Comparison of ENCODE assay signal across 19 cellular contexts in the genomic region with DNA sequence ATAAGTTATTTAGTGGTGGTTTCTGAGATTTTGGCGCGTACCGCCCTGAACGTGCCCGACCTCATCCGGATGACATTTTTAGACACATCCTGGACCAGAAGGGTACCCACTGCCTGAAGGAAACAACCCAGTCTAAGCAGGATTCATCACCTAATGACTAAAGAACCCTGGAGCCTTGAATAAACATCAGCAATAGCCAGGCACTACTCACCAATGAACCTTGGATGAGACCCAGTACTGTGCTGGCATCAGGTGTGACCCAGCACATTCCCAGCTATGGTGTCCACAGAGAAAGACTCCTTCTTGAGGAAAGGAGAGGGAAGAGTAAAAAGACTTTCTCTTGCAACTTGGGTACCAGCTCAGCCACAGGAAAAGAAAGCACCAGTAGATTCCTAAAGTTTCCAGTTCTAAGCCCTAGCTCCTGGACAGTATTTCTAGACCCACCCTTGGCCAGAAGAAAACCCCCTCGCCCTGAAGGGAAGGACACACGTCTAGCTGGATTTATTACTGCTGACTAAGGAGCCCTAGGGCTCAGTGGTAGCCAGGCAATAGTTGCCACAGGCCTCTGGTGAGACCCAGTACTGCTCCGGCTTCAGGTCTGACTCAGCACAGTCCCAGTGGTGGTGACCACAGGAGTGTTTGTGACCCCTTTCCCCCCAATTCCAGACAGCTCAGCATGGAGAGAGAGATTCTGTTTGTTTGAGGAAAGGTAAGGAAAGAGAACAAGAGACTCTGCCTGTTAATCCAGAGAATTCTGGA. TPM values are rescaled to one million over a fixed set of nuclear protein-coding genes. Genes with fewer than 3 reads are reported as not detected.
A peak's percentile ranks its signal among the peaks of the same experiment; 100 is the strongest.
DNase-seq lines count a peak whose midpoint lies in the region; ATAC-seq and TF ChIP-seq lines count a peak whose summit lies in the region.
"Had no signal": no experiment of that assay in that cellular context is flagged by ENCODE, and none has a peak within 500 bp of the region (broad histone marks: within the 10 kb centered on the region; RNA-seq: fewer than 3 reads in every experiment).

No MANE protein-coding gene starts in this region.

- H3K9ac ChIP-seq in GM23248 (no peak overlapping the region), PC-3 (ENCODE audit: low read length) (peak overlapping the region; percentile 28; the same call in 1 of the 2 replicates)

- no peaks in the 10 kb centered on the region for H3K4me1 Mint-ChIP-seq in activated naive CD4-positive, alpha-beta T cell treated with anti-CD3 and anti-CD28 coated beads, Interleukin-2, amount 10 ng/mL, durations not matched to agents 7 days and 5 days

- H3K4me1 ChIP-seq in GM23248 (ENCODE audit: insufficient read depth) (0 out of 2 replicates have a peak, but pooled peaks cover 12% of the 10 kb centered on the region), PC-3 (ENCODE audit: insufficient read depth, low read length) (peaks cover 49% of the 10 kb centered on the region)

- POLR2A ChIA-PET in PC-3 (lab: Charles Lee; ENCODE audit: unreplicated experiment): no interaction called here

- H3K9me2 ChIP-seq in GM23248 (ENCODE audit: insufficient read depth) (no peaks in the 10 kb centered on the region; the same call in 1 of the 2 replicates), PC-3 (replicated peaks; ENCODE audit: low read length) (no peaks in the 10 kb centered on the region)

- H3K27ac ChIP-seq in GM23248 (peak overlapping the region; percentile 39), PC-3 (ENCODE audit: low read length) (peak overlapping the region; percentile 93)
- H3K27ac ChIP-seq: skin epidermis had no signal

- H3K4me3 Mint-ChIP-seq in activated naive CD4-positive, alpha-beta T cell treated with anti-CD3 and anti-CD28 coated beads, Interleukin-2, amount 10 ng/mL, durations not matched to agents 7 days and 5 days: no peak overlapping the region
- H3K4me3 Mint-ChIP-seq: T-cell had no signal

- H3K27me3 Mint-ChIP-seq in activated naive CD4-positive, alpha-beta T cell treated with anti-CD3 and anti-CD28 coated beads, Interleukin-2, amount 10 ng/mL, durations not matched to agents 7 days and 5 days: no peaks in the 10 kb centered on the region
- H3K27me3 Mint-ChIP-seq: T-cell had no signal

- H3K27me3 ChIP-seq in GM23248 (replicated peaks; ENCODE audit: insufficient read depth) (no peaks in the 10 kb centered on the region), PC-3 (ENCODE audit: low read length) (no peaks in the 10 kb centered on the region)

- in situ Hi-C loops in GM23248 (cut with MboI): no loop called here

- 73 to 77% methylated on average over 9 of the region's 9 CpGs for WGBS in GM23248 (ENCODE audit: low coverage in 1 of 2, low lambda C conversion rate in 2 of 2, missing lambda C conversion rate in 2 of 2), 2 experiments

- H3K9me3 ChIP-seq in GM23248 (ENCODE audit: low read depth) (no peaks in the 10 kb centered on the region), PC-3 (ENCODE audit: low read length) (no peaks in the 10 kb centered on the region)

- no peaks in the 10 kb centered on the region for H3K36me3 Mint-ChIP-seq in activated naive CD4-positive, alpha-beta T cell treated with anti-CD3 and anti-CD28 coated beads, Interleukin-2, amount 10 ng/mL, durations not matched to agents 7 days and 5 days

- no peaks in the 10 kb centered on the region for H3K9me3 Mint-ChIP-seq in activated naive CD4-positive, alpha-beta T cell treated with anti-CD3 and anti-CD28 coated beads, Interleukin-2, amount 10 ng/mL, durations not matched to agents 7 days and 5 days

- intact Hi-C loops in PC-3 (cut with micrococcal nuclease): loop anchor here (2.0 kb wide), 1 partner anchor 32 kb away; the partner anchor contains the start of genes DOCK4 and ZNF277

- DNase-seq in GM23248: peak; percentile 54
- DNase-seq in PC-3: peak; percentile 94
- DNase-seq in epithelial cell of esophagus (ENCODE audit: low read depth): peak; percentile 81
- peak; percentile 17 for DNase-seq in myocyte (ENCODE audit: low read depth)
- no peak for DNase-seq in stimulated activated CD4-positive, alpha-beta T cell treated with anti-CD3 and anti-CD28 coated beads, Interleukin-4, amount 100 ng/mL, for 1 hour
- no peak for DNase-seq in activated naive CD4-positive, alpha-beta T cell treated with anti-CD3 and anti-CD28 coated beads, Interleukin-2, amount 10 ng/mL, durations not matched to agents 7 days and 5 days
- DNase-seq in omental fat pad (ENCODE audit: low spot score): no peak
- DNase-seq: effector CD8-positive, alpha-beta T cell; Kasumi-1; midbrain; NCI-H1694 treated with DMSO at 0.1 percent for 48 hours; NCI-H526; nucleus accumbens; RPMI8226; stimulated activated naive CD4-positive, alpha-beta T cell treated with Interleukin-2 at 50 U/mL for 16 hours; T-cell had no signal

- H3K27ac Mint-ChIP-seq in activated naive CD4-positive, alpha-beta T cell treated with anti-CD3 and anti-CD28 coated beads, Interleukin-2, amount 10 ng/mL, durations not matched to agents 7 days and 5 days: no peak overlapping the region
- H3K27ac Mint-ChIP-seq: T-cell had no signal

- H2AFZ ChIP-seq in GM23248: no peak overlapping the region
- H2AFZ ChIP-seq in PC-3 (ENCODE audit: low read length): peak overlapping the region; percentile 27; the same call in 1 of the 2 replicates

- CTCF ChIA-PET in PC-3 (lab: Charles Lee): interaction anchor here (0.6 to 0.7 kb wide), 3 partner anchors 34 to 383 kb away, joined by 3 read pairs; no protein-coding TSS in a partner anchor
- CTCF ChIA-PET in activated naive CD4-positive, alpha-beta T cell treated with anti-CD3 and anti-CD28 coated beads, Interleukin-2, amount 10 ng/mL, durations not matched to agents 7 days and 5 days (lab: Charles Lee): interaction anchor here (0.7 kb wide), 1 partner anchor 51 kb away, joined by 3 read pairs; no protein-coding TSS in a partner anchor

- H4K20me1 ChIP-seq in GM23248 (ENCODE audit: insufficient read depth) (0 out of 2 replicates have a peak, but pooled peaks cover 4% of the 10 kb centered on the region), PC-3 (ENCODE audit: low read length) (no peaks in the 10 kb centered on the region)

- H3K4me2 ChIP-seq in GM23248 (ENCODE audit: unreplicated experiment) (no peak overlapping the region), PC-3 (ENCODE audit: low read length) (peak overlapping the region; percentile 75)

- no peaks in the 10 kb centered on the region for H3F3A ChIP-seq in GM23248 (ENCODE audit: insufficient read depth)
- peaks cover 7% of the 10 kb centered on the region for H3F3A ChIP-seq in PC-3 (ENCODE audit: low read length, unreplicated experiment)

- no peak overlapping the region for H3K4me3 ChIP-seq in GM23248
- H3K4me3 ChIP-seq in PC-3 (ENCODE audit: low read length): peak overlapping the region; percentile 40; the same call in 1 of the 2 replicates
- no peak overlapping the region for H3K4me3 ChIP-seq in epithelial cell of esophagus (ENCODE audit: low read length)
- H3K4me3 ChIP-seq: skin epidermis had no signal

- H3K79me2 ChIP-seq in GM23248 (ENCODE audit: insufficient read depth) (peaks cover 27% of the 10 kb centered on the region), PC-3 (ENCODE audit: low read length) (peaks cover 35% of the 10 kb centered on the region)

- ATAC-seq in PC-3 (peak; percentile 93), omental fat pad (ENCODE audit: low FRiP score) (no peak), GM18511 (IDR thresholded peaks at IDR 0.05; ENCODE audit: unreplicated experiment) (no peak)
- ATAC-seq: activated CD4-positive, CD25-positive, alpha-beta regulatory T cell treated with anti-CD3 and anti-CD28 coated beads, Interleukin-2, amount 50 U/mL, for 24 hours; T-cell had no signal

- TF ChIP-seq CTCF in PC-3 (conservative IDR thresholded peaks at IDR 0.05; ENCODE audit: low read depth, low read length): no peak
- no peak for TF ChIP-seq CTCF in epithelial cell of esophagus (IDR thresholded peaks at IDR 0.05; ENCODE audit: insufficient read depth, low read depth, low read length, missing control alignments)
- TF ChIP-seq CTCF in omental fat pad (IDR thresholded peaks at IDR 0.05): no peak

- no TSS peak for BruUV-seq in PC-3 (replicated peaks; lab: Mats Ljungman, UMichigan)

- H3K36me3 ChIP-seq in GM23248 (ENCODE audit: low read depth) (no peaks in the 10 kb centered on the region), PC-3 (ENCODE audit: low read depth, low read length) (no peaks in the 10 kb centered on the region)

RNA-seq across cellular contexts. Expression of gene ZNF277, which starts 32.5 kb away (rescaled TPM):
- total RNA-seq in GM23248 (2014; rRNA removed; shearing (Covaris generic)): 25.1 and 29.6 TPM in 2 replicates
- 10.0 and 11.5 TPM in 2 replicates for polyA plus RNA-seq in GM23248 (2016; fragmentation: Nextera tagmentation; extraction: Ambion mirVana)
- total RNA-seq in PC-3 (2014; rRNA removed) (8.7 and 14.0 TPM in 2 replicates), myocyte (31.4 and 42.9 TPM in 2 replicates), omental fat pad (10 to 100 TPM; 15.9 to 24.9 (median 19.3) TPM)
- 9.5 TPM for polyA plus RNA-seq in myocyte (2012)

RNA-seq across cellular contexts. Expression of gene DOCK4, which starts 32.8 kb away (rescaled TPM):
- total RNA-seq in GM23248 (2014; rRNA removed; shearing (Covaris generic)): 3.7 and 5.0 TPM in 2 replicates
- 2.0 and 2.1 TPM in 2 replicates for polyA plus RNA-seq in GM23248 (2016; fragmentation: Nextera tagmentation; extraction: Ambion mirVana)
- total RNA-seq in PC-3 (2014; rRNA removed) (21.8 and 25.4 TPM in 2 replicates), myocyte (13.2 and 16.3 TPM in 2 replicates), omental fat pad (10 to 100 TPM; 47.5 to 86.9 (median 59.7) TPM)
- polyA plus RNA-seq in myocyte (2012): 2.0 TPM

Comparison
In these comparisons a context has a peak if more than half of its experiments do, and no peak if none do; other contexts are left out.
1. DNase-seq: peak in GM23248 (single experiment), PC-3 (single experiment), epithelial cell of esophagus (single experiment) and myocyte (single experiment); none in stimulated activated CD4-positive, alpha-beta T cell treated with anti-CD3 and anti-CD28 coated beads, Interleukin-4, amount 100 ng/mL, for 1 hour (single experiment), activated naive CD4-positive, alpha-beta T cell treated with anti-CD3 and anti-CD28 coated beads, Interleukin-2, amount 10 ng/mL, durations not matched to agents 7 days and 5 days (single experiment) and omental fat pad (single experiment).